In genomic region chr19:4122480-4122879, GRCh38 we compare ENCODE assay signal across 10 cellular contexts. TPM values are rescaled to one million over a fixed set of nuclear protein-coding genes. Genes with fewer than 3 reads are reported as not detected.
DNase-seq lines count a peak whose midpoint lies in the region; ATAC-seq, FAIRE-seq and TF ChIP-seq lines count a peak whose summit lies in the region.
"Had no signal": no experiment of that assay in that cellular context is flagged by ENCODE, and none has a peak within 500 bp of the region (broad histone marks: within the 10 kb centered on the region; RNA-seq: fewer than 3 reads in every experiment).

No MANE protein-coding gene starts in this region.

- H3K27me3 ChIP-seq in HepG2 (ENCODE audit: control insufficient read depth in 1 of 2, insufficient read depth in 2 of 2, low read length in 2 of 2): no peaks in the 10 kb centered on the region
- no peaks in the 10 kb centered on the region for H3K27me3 ChIP-seq in thymus (ENCODE audit: control insufficient read depth, insufficient read depth)

- H3K4me1 ChIP-seq in HepG2 (ENCODE audit: insufficient read depth, low read length) (peaks cover 25% of the 10 kb centered on the region), thymus (ENCODE audit: control insufficient read depth, insufficient read depth, low read length) (peaks cover 13% of the 10 kb centered on the region)

- H3K9me3 ChIP-seq in HepG2 (ENCODE audit: low read length) (no peaks in the 10 kb centered on the region), thymus (ENCODE audit: control insufficient read depth) (no peaks in the 10 kb centered on the region)

- H3K4me3 Mint-ChIP-seq in activated T-cell treated with anti-CD3 and anti-CD28 coated beads, Interleukin-2, amount 50 U/mL, for 72 hours: peak overlapping the region; percentile 92 to 99

- H3K36me3 ChIP-seq in HepG2 (replicated peaks in 1 of 2; ENCODE audit: control insufficient read depth in 1 of 2, insufficient read depth in 2 of 2, low read length in 2 of 2): peaks cover 3 to 7% of the 10 kb centered on the region in 2 experiments; a peak in 4 of 5 replicates
- H3K36me3 ChIP-seq in thymus (ENCODE audit: control insufficient read depth, insufficient read depth): peaks cover 26% of the 10 kb centered on the region

- H3K27me3 Mint-ChIP-seq in activated T-cell treated with anti-CD3 and anti-CD28 coated beads, Interleukin-2, amount 50 U/mL, for 72 hours (ENCODE audit: low read depth): no peaks in the 10 kb centered on the region

- TF ChIP-seq RAD21 in HepG2 (CRISPR knock-in tag; IDR thresholded peaks at IDR 0.05): no peak

- no peak for FAIRE-seq in HepG2 (lab: Jason Lieb, UNC)

- intact Hi-C loops in HepG2 (cut with micrococcal nuclease; ENCODE audit: unreplicated experiment): no loop called here

- peaks cover 26% of the 10 kb centered on the region for H3K4me1 Mint-ChIP-seq in activated T-cell treated with anti-CD3 and anti-CD28 coated beads, Interleukin-2, amount 50 U/mL, for 72 hours (ENCODE audit: low read depth)

- H3K36me3 Mint-ChIP-seq in activated T-cell treated with anti-CD3 and anti-CD28 coated beads, Interleukin-2, amount 50 U/mL, for 72 hours (ENCODE audit: insufficient read depth in 2 of 2): peaks cover 3 to 4% of the 10 kb centered on the region in 2 donors

- 63% methylated on average over 5 of the region's 5 CpGs for WGBS in HepG2 (ENCODE audit: low lambda C conversion rate)
- WGBS in thymus: 88% methylated on average over 5 of the region's 5 CpGs

- H3K9me3 Mint-ChIP-seq in activated T-cell treated with anti-CD3 and anti-CD28 coated beads, Interleukin-2, amount 50 U/mL, for 72 hours: no peaks in the 10 kb centered on the region

- no peak for TF ChIP-seq POLR2A in HepG2 (IDR thresholded peaks at IDR 0.05; ENCODE audit: insufficient read depth in 1 of 2, low read depth in 2 of 2, low read length in 2 of 2)

- H2AFZ ChIP-seq in HepG2 (ENCODE audit: low read length): no peak overlapping the region

- H3K27ac ChIP-seq in angular gyrus (ENCODE audit: low read depth, low read length) (peak overlapping the region; percentile 17), HepG2 (ENCODE audit: extremely low read length, insufficient read depth, low read length) (peak overlapping the region; percentile 12), thymus (ENCODE audit: low read depth) (no peak overlapping the region)

- H3K4me2 ChIP-seq in HepG2 (ENCODE audit: low read depth, low read length): peak overlapping the region; percentile 82

- H3K9ac ChIP-seq in HepG2 (ENCODE audit: insufficient read depth, low read depth, low read length): peak overlapping the region; percentile 92

- peaks cover 14% of the 10 kb centered on the region for H3K79me2 ChIP-seq in HepG2 (ENCODE audit: insufficient read depth, low read length)

- 0 out of 2 replicates have a peak, but pooled peaks cover 3% of the 10 kb centered on the region for H4K20me1 ChIP-seq in HepG2 (ENCODE audit: insufficient read depth, low read length)

- POLR2A ChIA-PET in HepG2 (lab: Yijun Ruan, JAX): no interaction called here

- in situ Hi-C loops in HepG2 (cut with HindIII; ENCODE audit: extremely low pct_ligation_motif_present, low pct_unique_long_range_greater_than_20kb): no loop called here

- TF ChIP-seq EP300 in HepG2 (IDR thresholded peaks at IDR 0.05; ENCODE audit: low read depth in 2 of 2, low read length in 2 of 2): no peak
- no peak for TF ChIP-seq EP300 in HepG2 (CRISPR knock-in tag; IDR thresholded peaks at IDR 0.05; ENCODE audit: borderline replicate concordance)

- no TSS peak for BruUV-seq in HepG2 (replicated peaks; lab: Mats Ljungman, UMichigan)

- ATAC-seq in activated T-cell treated with anti-CD3 and anti-CD28 coated beads, Interleukin-2, amount 50 U/mL, for 72 hours (replicated peaks in 1 of 2): no peak
- ATAC-seq in HepG2 (no peak), HG02840 (IDR thresholded peaks at IDR 0.05; ENCODE audit: low FRiP score, unreplicated experiment) (no peak), HG02588 (IDR thresholded peaks at IDR 0.05; ENCODE audit: unreplicated experiment) (no peak)
- ATAC-seq: sciatic nerve had no signal

- CTCF ChIA-PET in HepG2 (lab: Yijun Ruan, JAX; ENCODE audit: low intra/inter-chr PET ratio, low total read pairs): no interaction called here

- TF ChIP-seq CTCF in HepG2 (CRISPR knock-in tag; IDR thresholded peaks at IDR 0.05): no peak

- peak overlapping the region; percentile 94 for H3K27ac Mint-ChIP-seq in activated T-cell treated with anti-CD3 and anti-CD28 coated beads, Interleukin-2, amount 50 U/mL, for 72 hours

- H3K4me3 ChIP-seq in HepG2 (replicated peaks in 1 of 3; ENCODE audit: insufficient read depth in 1 of 3, low read depth in 2 of 3, low read length in 3 of 3): peak overlapping the region; percentile 67 to 99 (median 85)
- H3K4me3 ChIP-seq in thymus (ENCODE audit: low read length): peak overlapping the region; percentile 97

- DNase-seq in activated T-cell treated with anti-CD3 and anti-CD28 coated beads, Interleukin-2, amount 50 U/mL, for 72 hours: no peak
- no peak for DNase-seq in activated T-cell treated with anti-CD3 and anti-CD28 coated beads, Interleukin-2, amount 50 U/mL, for 1 hour
- DNase-seq in HepG2 (ENCODE audit: low spot score): no peak
- no peak for DNase-seq in stimulated activated CD4-positive, alpha-beta T cell treated with anti-CD3 and anti-CD28 coated beads, Interleukin-4, amount 100 ng/mL, for 24 hours
- DNase-seq: activated CD4-positive, alpha-beta T cell treated with anti-CD3 and anti-CD28 coated beads, Interleukin-2, amount 50 U/mL, for 48 hours had no signal

RNA-seq across cellular contexts. Expression of gene MAP2K2, which starts 1.4 kb away (rescaled TPM):
- 100 to 1,000 TPM; 144 to 157 TPM for total RNA-seq in activated T-cell treated with anti-CD3 and anti-CD28 coated beads, Interleukin-2, amount 50 U/mL, for 72 hours
- 72.2 and 80.9 TPM in 2 replicates for total RNA-seq in HepG2 (2016; rRNA removed; fragmentation: Illumina TruSeq; extraction: Trizol)
- 141 and 153 TPM in 2 replicates for total RNA-seq in HepG2 (2016; cell fraction: cytosol; rRNA removed; fragmentation: Illumina TruSeq; extraction: Trizol; ENCODE audit: low read depth)
- total RNA-seq in HepG2 (2016; cell fraction: insoluble cytoplasmic fraction; rRNA removed; fragmentation: Illumina TruSeq; extraction: Trizol): 63.3 and 84.3 TPM in 2 replicates
- 168 and 190 TPM in 2 replicates for total RNA-seq in HepG2 (2016; cell fraction: membrane; rRNA removed; fragmentation: Illumina TruSeq; extraction: Trizol)
- total RNA-seq in HepG2 (2016; cell fraction: nucleus; rRNA removed; fragmentation: Illumina TruSeq; extraction: Trizol): 40.1 and 53.8 TPM in 2 replicates
- 70.3 and 88.1 TPM in 2 replicates for polyA plus RNA-seq in HepG2 (2011; rRNA removed)
- polyA plus RNA-seq in HepG2 (2011; cell fraction: cytosol; rRNA removed): 63.3 and 103 TPM in 2 replicates
- polyA plus RNA-seq in HepG2 (2011; cell fraction: nucleus; rRNA removed): 96.2 and 101 TPM in 2 replicates
- 73.5 and 112 TPM in 2 replicates for polyA plus RNA-seq in HepG2 (2012)
- 205 and 223 TPM in 2 replicates for polyA plus RNA-seq in HepG2 (2016; cell fraction: cytosol; fragmentation: Illumina TruSeq; extraction: Trizol; ENCODE audit: low read depth)
- polyA plus RNA-seq in HepG2 (2016; cell fraction: insoluble cytoplasmic fraction; fragmentation: Illumina TruSeq; extraction: Trizol; ENCODE audit: low read depth): 99.4 and 124 TPM in 2 replicates
- 271 and 285 TPM in 2 replicates for polyA plus RNA-seq in HepG2 (2016; cell fraction: membrane; fragmentation: Illumina TruSeq; extraction: Trizol; ENCODE audit: low read depth)
- 113 and 116 TPM in 2 replicates for polyA plus RNA-seq in HepG2 (2016; cell fraction: nucleus; fragmentation: Illumina TruSeq; extraction: Trizol; ENCODE audit: insufficient read depth, low read depth)
- polyA minus RNA-seq in HepG2 (2011; rRNA and poly(A)+ RNA removed; ENCODE audit: low replicate concordance): 82.8 and 120 TPM in 2 replicates
- polyA minus RNA-seq in HepG2 (2011; cell fraction: cytosol; rRNA and poly(A)+ RNA removed): 55.4 and 61.2 TPM in 2 replicates
- polyA minus RNA-seq in HepG2 (2011; cell fraction: nucleus; rRNA and poly(A)+ RNA removed): 25.8 and 27.8 TPM in 2 replicates
- 144 TPM for polyA plus RNA-seq in thymus

RNA-seq across cellular contexts. Expression of gene CREB3L3, which starts 31.0 kb away (rescaled TPM):
- under 1 TPM in 1 of 2 donors, not detected in 1; 0.10 TPM for total RNA-seq in activated T-cell treated with anti-CD3 and anti-CD28 coated beads, Interleukin-2, amount 50 U/mL, for 72 hours
- total RNA-seq in HepG2 (2016; rRNA removed; fragmentation: Illumina TruSeq; extraction: Trizol): 3.8 and 4.5 TPM in 2 replicates
- total RNA-seq in HepG2 (2016; cell fraction: cytosol; rRNA removed; fragmentation: Illumina TruSeq; extraction: Trizol; ENCODE audit: low read depth): 0.61 and 1.3 TPM in 2 replicates
- 2.7 and 4.7 TPM in 2 replicates for total RNA-seq in HepG2 (2016; cell fraction: insoluble cytoplasmic fraction; rRNA removed; fragmentation: Illumina TruSeq; extraction: Trizol)
- total RNA-seq in HepG2 (2016; cell fraction: membrane; rRNA removed; fragmentation: Illumina TruSeq; extraction: Trizol): 1.9 and 2.1 TPM in 2 replicates
- total RNA-seq in HepG2 (2016; cell fraction: nucleus; rRNA removed; fragmentation: Illumina TruSeq; extraction: Trizol): 5.9 and 7.0 TPM in 2 replicates
- polyA plus RNA-seq in HepG2 (2011; rRNA removed) (3.8 and 7.0 TPM in 2 replicates), thymus (2.0 TPM)
- polyA plus RNA-seq in HepG2 (2011; cell fraction: cytosol; rRNA removed): 3.1 and 5.0 TPM in 2 replicates
- polyA plus RNA-seq in HepG2 (2011; cell fraction: nucleus; rRNA removed): 7.4 and 9.2 TPM in 2 replicates
- polyA plus RNA-seq in HepG2 (2012): 13.4 and 16.9 TPM in 2 replicates
- 2.1 and 2.2 TPM in 2 replicates for polyA plus RNA-seq in HepG2 (2016; cell fraction: cytosol; fragmentation: Illumina TruSeq; extraction: Trizol; ENCODE audit: low read depth)
- 11.1 and 13.5 TPM in 2 replicates for polyA plus RNA-seq in HepG2 (2016; cell fraction: insoluble cytoplasmic fraction; fragmentation: Illumina TruSeq; extraction: Trizol; ENCODE audit: low read depth)
- 4.0 and 5.2 TPM in 2 replicates for polyA plus RNA-seq in HepG2 (2016; cell fraction: membrane; fragmentation: Illumina TruSeq; extraction: Trizol; ENCODE audit: low read depth)
- polyA plus RNA-seq in HepG2 (2016; cell fraction: nucleus; fragmentation: Illumina TruSeq; extraction: Trizol; ENCODE audit: insufficient read depth, low read depth): 28.4 and 29.8 TPM in 2 replicates
- polyA minus RNA-seq in HepG2 (2011; rRNA and poly(A)+ RNA removed; ENCODE audit: low replicate concordance): 0.09 and 2.9 TPM in 2 replicates
- 1.7 and 3.2 TPM in 2 replicates for polyA minus RNA-seq in HepG2 (2011; cell fraction: cytosol; rRNA and poly(A)+ RNA removed)
- polyA minus RNA-seq in HepG2 (2011; cell fraction: nucleus; rRNA and poly(A)+ RNA removed): 2.1 and 2.6 TPM in 2 replicates
- total RNA-seq: sciatic nerve had no signal

RNA-seq across cellular contexts. Expression of gene ZBTB7A, which starts 55.8 kb away (rescaled TPM):
- 10 to 100 TPM; 29.9 to 39.6 TPM for total RNA-seq in activated T-cell treated with anti-CD3 and anti-CD28 coated beads, Interleukin-2, amount 50 U/mL, for 72 hours
- 3.5 and 3.6 TPM in 2 replicates for total RNA-seq in HepG2 (2016; rRNA removed; fragmentation: Illumina TruSeq; extraction: Trizol)
- total RNA-seq in HepG2 (2016; cell fraction: cytosol; rRNA removed; fragmentation: Illumina TruSeq; extraction: Trizol; ENCODE audit: low read depth): 1.8 TPM in 2 replicates
- total RNA-seq in HepG2 (2016; cell fraction: insoluble cytoplasmic fraction; rRNA removed; fragmentation: Illumina TruSeq; extraction: Trizol): 2.7 and 3.2 TPM in 2 replicates
- 3.7 and 4.3 TPM in 2 replicates for total RNA-seq in HepG2 (2016; cell fraction: membrane; rRNA removed; fragmentation: Illumina TruSeq; extraction: Trizol)
- total RNA-seq in HepG2 (2016; cell fraction: nucleus; rRNA removed; fragmentation: Illumina TruSeq; extraction: Trizol): 3.0 and 3.1 TPM in 2 replicates
- polyA plus RNA-seq in HepG2 (2011; rRNA removed): 4.0 and 5.5 TPM in 2 replicates
- polyA plus RNA-seq in HepG2 (2011; cell fraction: cytosol; rRNA removed): 2.9 and 4.8 TPM in 2 replicates
- 23.5 and 34.3 TPM in 2 replicates for polyA plus RNA-seq in HepG2 (2011; cell fraction: nucleus; rRNA removed)
- polyA plus RNA-seq in HepG2 (2012): 4.7 and 6.0 TPM in 2 replicates
- 0.96 and 1.2 TPM in 2 replicates for polyA plus RNA-seq in HepG2 (2016; cell fraction: cytosol; fragmentation: Illumina TruSeq; extraction: Trizol; ENCODE audit: low read depth)
- 4.5 and 4.8 TPM in 2 replicates for polyA plus RNA-seq in HepG2 (2016; cell fraction: insoluble cytoplasmic fraction; fragmentation: Illumina TruSeq; extraction: Trizol; ENCODE audit: low read depth)
- polyA plus RNA-seq in HepG2 (2016; cell fraction: membrane; fragmentation: Illumina TruSeq; extraction: Trizol; ENCODE audit: low read depth): 2.7 and 3.0 TPM in 2 replicates
- 9.7 and 9.9 TPM in 2 replicates for polyA plus RNA-seq in HepG2 (2016; cell fraction: nucleus; fragmentation: Illumina TruSeq; extraction: Trizol; ENCODE audit: insufficient read depth, low read depth)
- 4.3 and 12.1 TPM in 2 replicates for polyA minus RNA-seq in HepG2 (2011; rRNA and poly(A)+ RNA removed; ENCODE audit: low replicate concordance)
- 9.4 and 10.5 TPM in 2 replicates for polyA minus RNA-seq in HepG2 (2011; cell fraction: cytosol; rRNA and poly(A)+ RNA removed)
- polyA minus RNA-seq in HepG2 (2011; cell fraction: nucleus; rRNA and poly(A)+ RNA removed): 5.0 and 5.4 TPM in 2 replicates
- polyA plus RNA-seq in thymus: 9.4 TPM

RNA-seq across cellular contexts. Expression of gene SIRT6, which starts 59.9 kb away (rescaled TPM):
- 10 to 100 TPM; 44.1 to 45.9 TPM for total RNA-seq in activated T-cell treated with anti-CD3 and anti-CD28 coated beads, Interleukin-2, amount 50 U/mL, for 72 hours
- 8.6 and 11.0 TPM in 2 replicates for total RNA-seq in HepG2 (2016; rRNA removed; fragmentation: Illumina TruSeq; extraction: Trizol)
- 7.2 and 9.1 TPM in 2 replicates for total RNA-seq in HepG2 (2016; cell fraction: cytosol; rRNA removed; fragmentation: Illumina TruSeq; extraction: Trizol; ENCODE audit: low read depth)
- total RNA-seq in HepG2 (2016; cell fraction: insoluble cytoplasmic fraction; rRNA removed; fragmentation: Illumina TruSeq; extraction: Trizol): 7.9 and 10.6 TPM in 2 replicates
- 7.5 and 8.1 TPM in 2 replicates for total RNA-seq in HepG2 (2016; cell fraction: membrane; rRNA removed; fragmentation: Illumina TruSeq; extraction: Trizol)
- 7.0 and 8.1 TPM in 2 replicates for total RNA-seq in HepG2 (2016; cell fraction: nucleus; rRNA removed; fragmentation: Illumina TruSeq; extraction: Trizol)
- polyA plus RNA-seq in HepG2 (2011; rRNA removed) (18.4 and 20.7 TPM in 2 replicates), thymus (30.0 TPM)
- polyA plus RNA-seq in HepG2 (2011; cell fraction: cytosol; rRNA removed): 12.2 and 19.4 TPM in 2 replicates
- polyA plus RNA-seq in HepG2 (2011; cell fraction: nucleus; rRNA removed): 69.5 and 82.9 TPM in 2 replicates
- polyA plus RNA-seq in HepG2 (2012): 7.3 and 9.2 TPM in 2 replicates
- polyA plus RNA-seq in HepG2 (2016; cell fraction: cytosol; fragmentation: Illumina TruSeq; extraction: Trizol; ENCODE audit: low read depth): 4.6 and 5.1 TPM in 2 replicates
- polyA plus RNA-seq in HepG2 (2016; cell fraction: insoluble cytoplasmic fraction; fragmentation: Illumina TruSeq; extraction: Trizol; ENCODE audit: low read depth): 9.5 and 10.8 TPM in 2 replicates
- polyA plus RNA-seq in HepG2 (2016; cell fraction: membrane; fragmentation: Illumina TruSeq; extraction: Trizol; ENCODE audit: low read depth): 6.0 TPM in 2 replicates
- 31.6 and 35.6 TPM in 2 replicates for polyA plus RNA-seq in HepG2 (2016; cell fraction: nucleus; fragmentation: Illumina TruSeq; extraction: Trizol; ENCODE audit: insufficient read depth, low read depth)
- 18.0 and 19.2 TPM in 2 replicates for polyA minus RNA-seq in HepG2 (2011; rRNA and poly(A)+ RNA removed; ENCODE audit: low replicate concordance)
- 6.8 and 7.4 TPM in 2 replicates for polyA minus RNA-seq in HepG2 (2011; cell fraction: cytosol; rRNA and poly(A)+ RNA removed)
- 9.0 TPM in 2 replicates for polyA minus RNA-seq in HepG2 (2011; cell fraction: nucleus; rRNA and poly(A)+ RNA removed)
